Comparison of ENCODE assay signal across 8 cellular contexts in genomic region chr5:177923189-177923588, GRCh38.
A peak's percentile ranks its signal among the peaks of the same experiment; 100 is the strongest.
DNase-seq lines count a peak whose midpoint lies in the region; ATAC-seq, FAIRE-seq and TF ChIP-seq lines count a peak whose summit lies in the region.
"Not testable (repeated sequence)": the region's sequence is repeated elsewhere in the genome, so short reads cannot be mapped to it uniquely, and the experiment has no call there.

No MANE protein-coding gene starts in this region.

- H3K4me3 Mint-ChIP-seq in T-cell; activated CD8-positive, alpha-beta memory T cell treated with anti-CD3 and anti-CD28 coated beads, Interleukin-2, amount 10 ng/mL, durations not matched to agents 7 days and 5 days; endothelial cell (ENCODE audit: unreplicated experiment): not testable (repeated sequence)
- peak overlapping the region; percentile 9 for H3K4me3 Mint-ChIP-seq in natural killer cell
- peak overlapping the region in 1 of 2 donors; percentile 66 for H3K4me3 Mint-ChIP-seq in stimulated activated naive CD8-positive, alpha-beta T cell treated with anti-CD3 and anti-CD28 coated beads, Interleukin-15, amount 100 ng/mL, for 72 hours

- not testable (repeated sequence) for H3K9me3 ChIP-seq in BLaER1 treated with 17β-estradiol and CSF1 and Interleukin-3, amounts not matched to agents 10 nM and 100 nM (replicated peaks in 1 of 11); GM12878 (replicated peaks; ENCODE audit: control insufficient read depth, insufficient read depth, low read length)

- H3K4me1 ChIP-seq in BLaER1 treated with 17β-estradiol and CSF1 and Interleukin-3, amounts not matched to agents 10 nM and 100 nM; GM12878 (ENCODE audit: control insufficient read depth, insufficient read depth, low read length): not testable (repeated sequence)

- not testable (repeated sequence) for H3K36me3 Mint-ChIP-seq in T-cell; activated CD8-positive, alpha-beta memory T cell treated with anti-CD3 and anti-CD28 coated beads, Interleukin-2, amount 10 ng/mL, durations not matched to agents 7 days and 5 days; endothelial cell (ENCODE audit: low read depth, unreplicated experiment); natural killer cell

- intact Hi-C loops in GM12878 (cut with micrococcal nuclease; ENCODE audit: unreplicated experiment); natural killer cell (cut with micrococcal nuclease): not testable (repeated sequence)

- not testable (repeated sequence) for H3K27me3 ChIP-seq in BLaER1 treated with 17β-estradiol and CSF1 and Interleukin-3, amounts not matched to agents 10 nM and 100 nM; GM12878 (replicated peaks in 1 of 2; ENCODE audit: control insufficient read depth in 2 of 2, insufficient read depth in 2 of 2, low read length in 1 of 2)

- not testable (repeated sequence) for H3K27me3 Mint-ChIP-seq in T-cell; activated CD8-positive, alpha-beta memory T cell treated with anti-CD3 and anti-CD28 coated beads, Interleukin-2, amount 10 ng/mL, durations not matched to agents 7 days and 5 days; endothelial cell (ENCODE audit: unreplicated experiment); natural killer cell (ENCODE audit: low read depth in 2 of 2); stimulated activated naive CD8-positive, alpha-beta T cell treated with anti-CD3 and anti-CD28 coated beads, Interleukin-15, amount 100 ng/mL, for 72 hours

- not testable (repeated sequence) for H3K4me1 Mint-ChIP-seq in T-cell; activated CD8-positive, alpha-beta memory T cell treated with anti-CD3 and anti-CD28 coated beads, Interleukin-2, amount 10 ng/mL, durations not matched to agents 7 days and 5 days; natural killer cell; stimulated activated naive CD8-positive, alpha-beta T cell treated with anti-CD3 and anti-CD28 coated beads, Interleukin-15, amount 100 ng/mL, for 72 hours
- H3K4me1 Mint-ChIP-seq in endothelial cell (ENCODE audit: unreplicated experiment) = peaks cover 11% of the 10 kb centered on the region

- H3K27ac Mint-ChIP-seq in T-cell; activated CD8-positive, alpha-beta memory T cell treated with anti-CD3 and anti-CD28 coated beads, Interleukin-2, amount 10 ng/mL, durations not matched to agents 7 days and 5 days; stimulated activated naive CD8-positive, alpha-beta T cell treated with anti-CD3 and anti-CD28 coated beads, Interleukin-15, amount 100 ng/mL, for 72 hours: not testable (repeated sequence)
- peak overlapping the region; percentile 81 for H3K27ac Mint-ChIP-seq in endothelial cell (ENCODE audit: unreplicated experiment)
- peak overlapping the region; percentile 27 to 54 for H3K27ac Mint-ChIP-seq in natural killer cell

- H3K9ac ChIP-seq in BLaER1 treated with 17β-estradiol and CSF1 and Interleukin-3, amounts not matched to agents 10 nM and 100 nM; GM12878 (ENCODE audit: control insufficient read depth, insufficient read depth, low read length): not testable (repeated sequence)

- BruUV-seq in GM12878 (replicated peaks; lab: Mats Ljungman, UMichigan) = not testable (repeated sequence)

- CTCF ChIA-PET in T-cell (lab: Charles Lee); activated CD8-positive, alpha-beta memory T cell treated with anti-CD3 and anti-CD28 coated beads, Interleukin-2, amount 10 ng/mL, durations not matched to agents 7 days and 5 days (lab: Charles Lee); GM12878 (lab: Yijun Ruan, JAX): not testable (repeated sequence)

- in situ Hi-C loops in GM12878 (cut with MboI) = not testable (repeated sequence)

- RAD21 ChIA-PET in GM12878 (lab: Charles Lee; ENCODE audit: unreplicated experiment) = not testable (repeated sequence)

- not testable (repeated sequence) for H4K20me1 ChIP-seq in BLaER1 treated with 17β-estradiol and CSF1 and Interleukin-3, amounts not matched to agents 10 nM and 100 nM; GM12878 (ENCODE audit: control insufficient read depth, insufficient read depth)

- not testable (repeated sequence) for TF ChIP-seq CTCF in GM12878 (IDR thresholded peaks at IDR 0.05 in 2 of 3, conservative IDR thresholded peaks at IDR 0.05 in 1 of 3; ENCODE audit: control insufficient read depth in 2 of 3, extremely low read depth in 1 of 3, insufficient read depth in 1 of 3, low read depth in 3 of 3, low read length in 3 of 3); endothelial cell (IDR thresholded peaks at IDR 0.05; ENCODE audit: unreplicated experiment); natural killer cell (IDR thresholded peaks at IDR 0.05)

- not testable (repeated sequence) for TF ChIP-seq POLR2A in GM12878 (IDR thresholded peaks at IDR 0.05; ENCODE audit: low read depth, low read length)

- not testable (repeated sequence) for FAIRE-seq in GM12878 (lab: Jason Lieb, UNC)

- not testable (repeated sequence) for DNase-seq in T-cell; activated CD8-positive, alpha-beta memory T cell treated with anti-CD3 and anti-CD28 coated beads, Interleukin-2, amount 10 ng/mL, durations not matched to agents 7 days and 5 days; GM12878 (ENCODE audit: low read depth, low spot score); endothelial cell (ENCODE audit: low spot score); natural killer cell; stimulated activated naive CD8-positive, alpha-beta T cell treated with anti-CD3 and anti-CD28 coated beads, Interleukin-15, amount 100 ng/mL, for 72 hours

- not testable (repeated sequence) for H3K36me3 ChIP-seq in BLaER1 treated with 17β-estradiol and CSF1 and Interleukin-3, amounts not matched to agents 10 nM and 100 nM; GM12878 (ENCODE audit: control insufficient read depth in 2 of 2, insufficient read depth in 2 of 2, low read length in 1 of 2)

- TF ChIP-seq EP300 in GM12878 (IDR thresholded peaks at IDR 0.05; ENCODE audit: borderline replicate concordance in 1 of 2, control insufficient read depth in 1 of 2, low read depth in 2 of 2, low read length in 2 of 2) = not testable (repeated sequence)

- peak overlapping the region in 3 of 11 experiments; percentile 7 to 38 (median 21); a peak in 3 of 22 replicates for H3K4me2 ChIP-seq in BLaER1 treated with 17β-estradiol and CSF1 and Interleukin-3, amounts not matched to agents 10 nM and 100 nM
- not testable (repeated sequence) for H3K4me2 ChIP-seq in GM12878 (ENCODE audit: control insufficient read depth, insufficient read depth)

- TF ChIP-seq RAD21 in GM12878 (IDR thresholded peaks at IDR 0.05; ENCODE audit: insufficient read depth, low read depth, low read length) = not testable (repeated sequence)

- WGBS in GM12878 (ENCODE audit: insufficient coverage, insufficient replicate concordance, low lambda C conversion rate, missing lambda C conversion rate) = 82% methylated on average over 2 of the region's 5 CpGs

- POLR2A ChIA-PET in T-cell (lab: Charles Lee); GM12878 (lab: Charles Lee): not testable (repeated sequence)

- not testable (repeated sequence) for H3K9me3 Mint-ChIP-seq in T-cell; activated CD8-positive, alpha-beta memory T cell treated with anti-CD3 and anti-CD28 coated beads, Interleukin-2, amount 10 ng/mL, durations not matched to agents 7 days and 5 days (ENCODE audit: low read depth); endothelial cell (ENCODE audit: unreplicated experiment); natural killer cell; stimulated activated naive CD8-positive, alpha-beta T cell treated with anti-CD3 and anti-CD28 coated beads, Interleukin-15, amount 100 ng/mL, for 72 hours

- not testable (repeated sequence) for H2AFZ ChIP-seq in GM12878 (ENCODE audit: control insufficient read depth, low read depth, low read length)

- peak; percentile 60 for ATAC-seq in GM18502 (IDR thresholded peaks at IDR 0.05; ENCODE audit: poor library complexity, unreplicated experiment)
- peak; percentile 36 to 75 (median 61) for ATAC-seq in T-cell (replicated peaks in 1 of 4)
- ATAC-seq in activated CD8-positive, alpha-beta memory T cell treated with anti-CD3 and anti-CD28 coated beads, Interleukin-2, amount 10 ng/mL, durations not matched to agents 7 days and 5 days = peak; percentile 51
- ATAC-seq in GM12878 = peak; percentile 65
- ATAC-seq in natural killer cell = peak; percentile 80 to 98 (median 87)
- ATAC-seq in stimulated activated naive CD8-positive, alpha-beta T cell treated with anti-CD3 and anti-CD28 coated beads, Interleukin-15, amount 100 ng/mL, for 72 hours = peak; percentile 82

- not testable (repeated sequence) for H3K79me2 ChIP-seq in GM12878 (ENCODE audit: control insufficient read depth, insufficient read depth, low read length)

- not testable (repeated sequence) for H3K4me3 ChIP-seq in BLaER1 treated with 17β-estradiol and CSF1 and Interleukin-3, amounts not matched to agents 10 nM and 100 nM; GM12878

- SMC1A ChIA-PET in GM12878 (lab: Charles Lee; ENCODE audit: uncharacterized antibody, unreplicated experiment) = not testable (repeated sequence)

- peak overlapping the region in 7 of 11 experiments; percentile 27 to 58 (median 42); a peak in 7 of 22 replicates for H3K27ac ChIP-seq in BLaER1 treated with 17β-estradiol and CSF1 and Interleukin-3, amounts not matched to agents 10 nM and 100 nM
- H3K27ac ChIP-seq in GM12878 (ENCODE audit: control insufficient read depth, insufficient read depth) = not testable (repeated sequence)
